Comparison of ENCODE assay signal across 26 cellular contexts in the genomic region with DNA sequence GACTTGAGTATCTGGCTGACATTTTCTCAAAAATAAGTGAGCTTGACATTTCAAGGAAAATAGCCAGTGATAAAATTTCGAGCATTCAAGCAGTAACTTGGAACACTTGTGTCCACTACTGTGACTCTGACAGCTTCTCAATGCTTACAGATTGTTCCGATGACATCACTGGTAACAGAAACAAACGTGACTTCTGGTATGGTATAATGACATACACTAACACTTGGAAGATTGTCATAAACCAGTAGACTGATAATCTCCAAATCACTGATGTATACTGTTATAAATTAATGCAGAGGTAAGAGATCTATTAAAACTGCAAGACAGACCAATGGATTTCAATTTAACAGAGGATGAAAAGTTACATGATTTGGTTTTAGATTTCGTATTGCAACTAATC.
"Had no signal": no experiment of that assay in that cellular context is flagged by ENCODE, and none has a peak within 500 bp of the region (broad histone marks: within the 10 kb centered on the region; RNA-seq: fewer than 3 reads in every experiment).

No MANE protein-coding gene starts in this region.

- H3K27ac ChIP-seq: KMS-11, RWPE1 had no signal

- H3K4me2 ChIP-seq: KMS-11, SK-N-SH had no signal

- DNase-seq: IMR-90, Kasumi-1, MV-4-11, NCI-H1048, NCI-H1105, NCI-H1417, NCI-H146, NCI-H1694 treated with DMSO at 0.1 percent for 48 hours, NCI-H1930, NCI-H2081, NCI-H2107, NCI-H226, NCI-H446, NCI-H510A, NCI-H524 treated with DMSO at 0.1 percent for 48 hours, NCI-H69, NCI-H774, PC-3, SHP77, SK-N-SH, SW 1271, T-cell had no signal

- H3K27ac Mint-ChIP-seq: T-cell; T-helper 1 cell treated with Interleukin-12 subunit alpha and Interleukin-12 subunit beta and Interleukin-4 antibody, amounts not matched to agents 30 μg/mL and 1 μg/mL, for 36 hours had no signal

- ATAC-seq: Panc1, PC-3, T-cell had no signal

- H3K9ac ChIP-seq: KMS-11, SK-N-SH had no signal

- H3K9me3 ChIP-seq: SK-N-SH had no signal
